Comparison of ENCODE assay signal across 1 cellular context in the genomic region with DNA sequence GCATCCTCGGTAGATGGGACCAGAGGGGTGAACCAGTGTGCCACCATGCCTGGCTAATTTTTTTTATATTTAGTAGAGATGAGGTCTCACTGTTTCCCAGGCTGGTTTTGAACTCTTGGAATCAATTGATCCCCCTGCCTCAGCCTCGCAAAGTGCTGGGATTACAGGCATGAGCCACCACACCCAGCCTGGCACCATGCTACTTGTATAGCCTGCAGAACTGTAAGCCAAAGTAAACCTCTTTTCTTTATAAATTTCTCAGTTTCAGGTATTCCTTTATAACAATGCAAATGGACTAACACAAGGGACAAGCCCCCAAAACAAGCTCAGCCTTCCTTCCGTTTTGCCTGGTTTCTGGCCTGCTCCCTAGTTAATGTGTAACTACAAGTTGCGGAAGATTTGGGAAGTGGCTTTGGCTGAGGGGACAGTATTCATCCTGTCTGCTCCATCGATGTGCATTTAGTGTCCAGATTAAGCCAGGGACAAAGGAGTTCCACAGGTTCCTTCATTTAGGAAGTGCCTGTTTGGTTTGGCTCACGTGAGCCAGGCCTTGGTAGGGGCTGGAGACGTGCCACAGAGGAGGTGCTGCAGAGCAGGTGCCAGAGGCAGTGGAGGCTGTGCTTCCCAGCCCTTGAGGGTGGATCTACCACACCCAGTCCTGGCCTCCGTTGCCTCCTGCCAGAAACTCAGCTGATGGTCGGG.
TF ChIP-seq lines count a peak whose summit lies in the region.

No MANE protein-coding gene starts in this region.

TF ChIP-seq in HepG2, 621 proteins besides CTCF, POLR2A, EP300 and RAD21 (continued from another document):
- TF ChIP-seq, protein P1, sequence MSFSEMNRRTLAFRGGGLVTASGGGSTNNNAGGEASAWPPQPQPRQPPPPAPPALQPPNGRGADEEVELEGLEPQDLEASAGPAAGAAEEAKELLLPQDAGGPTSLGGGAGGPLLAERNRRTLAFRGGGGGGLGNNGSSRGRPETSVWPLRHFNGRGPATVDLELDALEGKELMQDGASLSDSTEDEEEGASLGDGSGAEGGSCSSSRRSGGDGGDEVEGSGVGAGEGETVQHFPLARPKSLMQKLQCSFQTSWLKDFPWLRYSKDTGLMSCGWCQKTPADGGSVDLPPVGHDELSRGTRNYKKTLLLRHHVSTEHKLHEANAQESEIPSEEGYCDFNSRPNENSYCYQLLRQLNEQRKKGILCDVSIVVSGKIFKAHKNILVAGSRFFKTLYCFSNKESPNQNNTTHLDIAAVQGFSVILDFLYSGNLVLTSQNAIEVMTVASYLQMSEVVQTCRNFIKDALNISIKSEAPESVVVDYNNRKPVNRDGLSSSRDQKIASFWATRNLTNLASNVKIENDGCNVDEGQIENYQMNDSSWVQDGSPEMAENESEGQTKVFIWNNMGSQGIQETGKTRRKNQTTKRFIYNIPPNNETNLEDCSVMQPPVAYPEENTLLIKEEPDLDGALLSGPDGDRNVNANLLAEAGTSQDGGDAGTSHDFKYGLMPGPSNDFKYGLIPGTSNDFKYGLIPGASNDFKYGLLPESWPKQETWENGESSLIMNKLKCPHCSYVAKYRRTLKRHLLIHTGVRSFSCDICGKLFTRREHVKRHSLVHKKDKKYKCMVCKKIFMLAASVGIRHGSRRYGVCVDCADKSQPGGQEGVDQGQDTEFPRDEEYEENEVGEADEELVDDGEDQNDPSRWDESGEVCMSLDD (CRISPR knock-in tag; IDR thresholded peaks at IDR 0.05; ENCODE audit: borderline replicate concordance), result no peak
- no peak for TF ChIP-seq SETDB1 (CRISPR knock-in tag; IDR thresholded peaks at IDR 0.05; ENCODE audit: borderline replicate concordance)
- TF ChIP-seq MIER2 (CRISPR knock-in tag; IDR thresholded peaks at IDR 0.05), result no peak
- peak; percentile 44; the same call in 1 of the 2 replicates for TF ChIP-seq MEIS2 (CRISPR knock-in tag; IDR thresholded peaks at IDR 0.05)
- 0 out of 2 replicates have a peak, but pooled peaks have one; percentile 44 for TF ChIP-seq ZNF879 (CRISPR knock-in tag; IDR thresholded peaks at IDR 0.05)
- TF ChIP-seq, protein P2, sequence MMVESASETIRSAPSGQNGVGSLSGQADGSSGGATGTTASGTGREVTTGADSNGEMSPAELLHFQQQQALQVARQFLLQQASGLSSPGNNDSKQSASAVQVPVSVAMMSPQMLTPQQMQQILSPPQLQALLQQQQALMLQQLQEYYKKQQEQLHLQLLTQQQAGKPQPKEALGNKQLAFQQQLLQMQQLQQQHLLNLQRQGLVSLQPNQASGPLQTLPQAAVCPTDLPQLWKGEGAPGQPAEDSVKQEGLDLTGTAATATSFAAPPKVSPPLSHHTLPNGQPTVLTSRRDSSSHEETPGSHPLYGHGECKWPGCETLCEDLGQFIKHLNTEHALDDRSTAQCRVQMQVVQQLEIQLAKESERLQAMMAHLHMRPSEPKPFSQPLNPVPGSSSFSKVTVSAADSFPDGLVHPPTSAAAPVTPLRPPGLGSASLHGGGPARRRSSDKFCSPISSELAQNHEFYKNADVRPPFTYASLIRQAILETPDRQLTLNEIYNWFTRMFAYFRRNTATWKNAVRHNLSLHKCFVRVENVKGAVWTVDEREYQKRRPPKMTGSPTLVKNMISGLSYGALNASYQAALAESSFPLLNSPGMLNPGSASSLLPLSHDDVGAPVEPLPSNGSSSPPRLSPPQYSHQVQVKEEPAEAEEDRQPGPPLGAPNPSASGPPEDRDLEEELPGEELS (CRISPR knock-in tag; IDR thresholded peaks at IDR 0.05), result peak; percentile 39; the same call in 1 of the 2 replicates
- TF ChIP-seq, protein P3, sequence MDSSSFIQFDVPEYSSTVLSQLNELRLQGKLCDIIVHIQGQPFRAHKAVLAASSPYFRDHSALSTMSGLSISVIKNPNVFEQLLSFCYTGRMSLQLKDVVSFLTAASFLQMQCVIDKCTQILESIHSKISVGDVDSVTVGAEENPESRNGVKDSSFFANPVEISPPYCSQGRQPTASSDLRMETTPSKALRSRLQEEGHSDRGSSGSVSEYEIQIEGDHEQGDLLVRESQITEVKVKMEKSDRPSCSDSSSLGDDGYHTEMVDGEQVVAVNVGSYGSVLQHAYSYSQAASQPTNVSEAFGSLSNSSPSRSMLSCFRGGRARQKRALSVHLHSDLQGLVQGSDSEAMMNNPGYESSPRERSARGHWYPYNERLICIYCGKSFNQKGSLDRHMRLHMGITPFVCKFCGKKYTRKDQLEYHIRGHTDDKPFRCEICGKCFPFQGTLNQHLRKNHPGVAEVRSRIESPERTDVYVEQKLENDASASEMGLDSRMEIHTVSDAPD (CRISPR knock-in tag; IDR thresholded peaks at IDR 0.05), result no peak
- TF ChIP-seq ZNF850 (CRISPR knock-in tag; conservative IDR thresholded peaks at IDR 0.05), result no peak
- TF ChIP-seq ATF7 (IDR thresholded peaks at IDR 0.05), result no peak
- no peak for TF ChIP-seq ATF7 (CRISPR knock-in tag; IDR thresholded peaks at IDR 0.05)
- TF ChIP-seq ZNF616 (CRISPR knock-in tag; IDR thresholded peaks at IDR 0.05; ENCODE audit: low read depth), result no peak
- TF ChIP-seq, protein P4, sequence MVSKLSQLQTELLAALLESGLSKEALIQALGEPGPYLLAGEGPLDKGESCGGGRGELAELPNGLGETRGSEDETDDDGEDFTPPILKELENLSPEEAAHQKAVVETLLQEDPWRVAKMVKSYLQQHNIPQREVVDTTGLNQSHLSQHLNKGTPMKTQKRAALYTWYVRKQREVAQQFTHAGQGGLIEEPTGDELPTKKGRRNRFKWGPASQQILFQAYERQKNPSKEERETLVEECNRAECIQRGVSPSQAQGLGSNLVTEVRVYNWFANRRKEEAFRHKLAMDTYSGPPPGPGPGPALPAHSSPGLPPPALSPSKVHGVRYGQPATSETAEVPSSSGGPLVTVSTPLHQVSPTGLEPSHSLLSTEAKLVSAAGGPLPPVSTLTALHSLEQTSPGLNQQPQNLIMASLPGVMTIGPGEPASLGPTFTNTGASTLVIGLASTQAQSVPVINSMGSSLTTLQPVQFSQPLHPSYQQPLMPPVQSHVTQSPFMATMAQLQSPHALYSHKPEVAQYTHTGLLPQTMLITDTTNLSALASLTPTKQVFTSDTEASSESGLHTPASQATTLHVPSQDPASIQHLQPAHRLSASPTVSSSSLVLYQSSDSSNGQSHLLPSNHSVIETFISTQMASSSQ (IDR thresholded peaks at IDR 0.05; ENCODE audit: low read depth), result peak; percentile 95
- TF ChIP-seq, protein P4 (CRISPR knock-in tag; IDR thresholded peaks at IDR 0.05; ENCODE audit: borderline replicate concordance), result peak; percentile 92
- TF ChIP-seq PLRG1 (conservative IDR thresholded peaks at IDR 0.05), result no peak
- no peak for TF ChIP-seq MLLT10 (CRISPR knock-in tag; IDR thresholded peaks at IDR 0.05)
- TF ChIP-seq ZNF724P (CRISPR knock-in tag; IDR thresholded peaks at IDR 0.05; ENCODE audit: borderline replicate concordance), result peak; percentile 34; the same call in 1 of the 2 replicates
- peak; percentile 98 for TF ChIP-seq HNF1B (CRISPR knock-in tag; IDR thresholded peaks at IDR 0.05)
- TF ChIP-seq ZSCAN21 (CRISPR knock-in tag; IDR thresholded peaks at IDR 0.05; ENCODE audit: borderline replicate concordance), result no peak
- no peak for TF ChIP-seq NFYC (CRISPR knock-in tag; IDR thresholded peaks at IDR 0.05)
- TF ChIP-seq SIX1 (CRISPR knock-in tag; IDR thresholded peaks at IDR 0.05; ENCODE audit: borderline replicate concordance), result no peak
